Comparison of ENCODE assay signal across 28 cellular contexts in the genomic region with DNA sequence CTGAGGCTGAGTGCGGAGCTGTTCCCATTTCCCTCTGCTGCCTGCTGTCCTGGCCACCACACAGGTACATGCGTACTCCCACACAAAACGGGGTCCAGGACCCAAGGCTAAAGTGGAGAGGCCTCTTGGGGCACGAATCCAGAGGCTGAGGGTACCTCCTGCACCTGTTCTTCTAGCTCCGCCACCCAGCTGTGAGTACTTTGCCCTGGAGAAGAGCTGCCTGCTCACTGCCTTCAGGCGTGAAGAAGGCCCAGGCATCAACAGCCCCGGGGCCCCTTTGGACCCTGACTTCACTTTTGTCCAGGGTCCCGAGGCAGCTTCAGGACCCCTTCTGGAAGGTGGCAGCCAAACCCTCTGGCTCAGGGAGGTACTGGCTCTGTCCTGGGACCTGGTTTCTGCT.
"Had no signal": no experiment of that assay in that cellular context is flagged by ENCODE, and none has a peak within 500 bp of the region (broad histone marks: within the 10 kb centered on the region; RNA-seq: fewer than 3 reads in every experiment).

No MANE protein-coding gene starts in this region.

- DNase-seq: activated CD4-positive, alpha-beta memory T cell treated with anti-CD3 and anti-CD28 coated beads, Interleukin-2, amount 10 ng/mL, durations not matched to agents 7 days and 5 days; activated CD4-positive, alpha-beta T cell treated with anti-CD3 and anti-CD28 coated beads for 1 hour; activated CD4-positive, alpha-beta T cell treated with anti-CD3 and anti-CD28 coated beads for 4 hours; activated CD4-positive, alpha-beta T cell treated with anti-CD3 and anti-CD28 coated beads, Interleukin-2, amount 10 ng/mL, durations not matched to agents 7 days and 5 days; activated CD4-positive, alpha-beta T cell treated with anti-CD3 and anti-CD28 coated beads, Interleukin-2, amount 50 U/mL, for 4 hours; activated CD8-positive, alpha-beta memory T cell treated with anti-CD3 and anti-CD28 coated beads, Interleukin-2, amount 50 U/mL, for 48 hours; activated gamma-delta T cell; activated naive CD4-positive, alpha-beta T cell; activated naive CD4-positive, alpha-beta T cell treated with anti-CD3 and anti-CD28 coated beads, Interleukin-2, amount 10 ng/mL, durations not matched to agents 7 days and 5 days; activated naive CD8-positive, alpha-beta T cell treated with anti-CD3 and anti-CD28 coated beads, Interleukin-2, amount 10 ng/mL, durations not matched to agents 7 days and 5 days; activated T-cell treated with anti-CD3 and anti-CD28 coated beads for 4 hours; activated T-cell treated with anti-CD3 and anti-CD28 coated beads, Interleukin-2, amount 50 U/mL, for 24 hours; activated T-cell treated with anti-CD3 and anti-CD28 coated beads, Interleukin-2, amount 50 U/mL, for 72 hours; brain microvascular endothelial cell; cortex of kidney; dermis blood vessel endothelial cell; effector CD4-positive, alpha-beta T cell; effector memory CD8-positive, alpha-beta T cell; erythroblast; foreskin keratinocyte; gastrocnemius medialis; glutamatergic neuron; T-helper 2 cell had no signal

- H3K4me1 ChIP-seq: foreskin keratinocyte, gastrocnemius medialis had no signal

- H3K36me3 Mint-ChIP-seq: activated naive CD4-positive, alpha-beta T cell treated with anti-CD3 and anti-CD28 coated beads, Interleukin-2, amount 10 ng/mL, durations not matched to agents 7 days and 5 days; activated naive CD4-positive, alpha-beta T cell treated with anti-CD3 and anti-CD28 coated beads, Interleukin-2, amount 50 U/mL, for 72 hours; activated naive CD8-positive, alpha-beta T cell treated with anti-CD3 and anti-CD28 coated beads, Interleukin-2, amount 10 ng/mL, durations not matched to agents 7 days and 5 days; WTC11 had no signal

- H3K4me3 Mint-ChIP-seq: activated CD4-positive, alpha-beta memory T cell treated with anti-CD3 and anti-CD28 coated beads, Interleukin-2, amount 10 ng/mL, durations not matched to agents 7 days and 5 days; activated CD4-positive, alpha-beta T cell treated with anti-CD3 and anti-CD28 coated beads, Interleukin-2, amount 10 ng/mL, durations not matched to agents 7 days and 5 days; activated naive CD4-positive, alpha-beta T cell treated with anti-CD3 and anti-CD28 coated beads, Interleukin-2, amount 10 ng/mL, durations not matched to agents 7 days and 5 days; activated naive CD8-positive, alpha-beta T cell treated with anti-CD3 and anti-CD28 coated beads, Interleukin-2, amount 10 ng/mL, durations not matched to agents 7 days and 5 days; activated T-cell treated with anti-CD3 and anti-CD28 coated beads, Interleukin-2, amount 50 U/mL, for 24 hours; activated T-cell treated with anti-CD3 and anti-CD28 coated beads, Interleukin-2, amount 50 U/mL, for 72 hours; central memory CD8-positive, alpha-beta T cell; effector memory CD8-positive, alpha-beta T cell had no signal

- H3K9me3 Mint-ChIP-seq: activated CD4-positive, alpha-beta memory T cell treated with anti-CD3 and anti-CD28 coated beads, Interleukin-2, amount 10 ng/mL, durations not matched to agents 7 days and 5 days; activated CD4-positive, alpha-beta T cell treated with anti-CD3 and anti-CD28 coated beads, Interleukin-2, amount 10 ng/mL, durations not matched to agents 7 days and 5 days; activated naive CD4-positive, alpha-beta T cell treated with anti-CD3 and anti-CD28 coated beads, Interleukin-2, amount 10 ng/mL, durations not matched to agents 7 days and 5 days; activated naive CD4-positive, alpha-beta T cell treated with anti-CD3 and anti-CD28 coated beads, Interleukin-2, amount 50 U/mL, for 72 hours; activated naive CD8-positive, alpha-beta T cell treated with anti-CD3 and anti-CD28 coated beads, Interleukin-2, amount 10 ng/mL, durations not matched to agents 7 days and 5 days; activated T-cell treated with anti-CD3 and anti-CD28 coated beads, Interleukin-2, amount 50 U/mL, for 24 hours; activated T-cell treated with anti-CD3 and anti-CD28 coated beads, Interleukin-2, amount 50 U/mL, for 72 hours; central memory CD8-positive, alpha-beta T cell; effector memory CD8-positive, alpha-beta T cell; WTC11 had no signal

- ATAC-seq: activated naive CD4-positive, alpha-beta T cell treated with anti-CD3 and anti-CD28 coated beads, Interleukin-2, amount 50 U/mL, for 72 hours; activated T-cell treated with anti-CD3 and anti-CD28 coated beads, Interleukin-2, amount 50 U/mL, for 72 hours; effector memory CD8-positive, alpha-beta T cell; foreskin keratinocyte; gastrocnemius medialis; WTC11 had no signal

- H3K27ac ChIP-seq: brain microvascular endothelial cell, esophagus muscularis mucosa, foreskin keratinocyte, gastrocnemius medialis, VCaP had no signal

- H3K4me1 Mint-ChIP-seq: activated CD4-positive, alpha-beta T cell treated with anti-CD3 and anti-CD28 coated beads, Interleukin-2, amount 10 ng/mL, durations not matched to agents 7 days and 5 days; activated naive CD4-positive, alpha-beta T cell treated with anti-CD3 and anti-CD28 coated beads, Interleukin-2, amount 10 ng/mL, durations not matched to agents 7 days and 5 days; central memory CD8-positive, alpha-beta T cell had no signal

- H3K27ac Mint-ChIP-seq: activated CD4-positive, alpha-beta memory T cell treated with anti-CD3 and anti-CD28 coated beads, Interleukin-2, amount 10 ng/mL, durations not matched to agents 7 days and 5 days; activated CD4-positive, alpha-beta T cell treated with anti-CD3 and anti-CD28 coated beads, Interleukin-2, amount 10 ng/mL, durations not matched to agents 7 days and 5 days; activated naive CD4-positive, alpha-beta T cell treated with anti-CD3 and anti-CD28 coated beads, Interleukin-2, amount 10 ng/mL, durations not matched to agents 7 days and 5 days; activated naive CD4-positive, alpha-beta T cell treated with anti-CD3 and anti-CD28 coated beads, Interleukin-2, amount 50 U/mL, for 72 hours; activated naive CD8-positive, alpha-beta T cell treated with anti-CD3 and anti-CD28 coated beads, Interleukin-2, amount 10 ng/mL, durations not matched to agents 7 days and 5 days; activated T-cell treated with anti-CD3 and anti-CD28 coated beads, Interleukin-2, amount 50 U/mL, for 24 hours; activated T-cell treated with anti-CD3 and anti-CD28 coated beads, Interleukin-2, amount 50 U/mL, for 72 hours; effector memory CD8-positive, alpha-beta T cell; WTC11 had no signal

- H3K9me3 ChIP-seq: esophagus muscularis mucosa, gastrocnemius medialis had no signal

- H3K36me3 ChIP-seq: brain microvascular endothelial cell, esophagus muscularis mucosa, gastrocnemius medialis had no signal

- H3K4me3 ChIP-seq: esophagus muscularis mucosa, gastrocnemius medialis had no signal
